Comparison of ENCODE assay signal across 16 cellular contexts in the genomic region with DNA sequence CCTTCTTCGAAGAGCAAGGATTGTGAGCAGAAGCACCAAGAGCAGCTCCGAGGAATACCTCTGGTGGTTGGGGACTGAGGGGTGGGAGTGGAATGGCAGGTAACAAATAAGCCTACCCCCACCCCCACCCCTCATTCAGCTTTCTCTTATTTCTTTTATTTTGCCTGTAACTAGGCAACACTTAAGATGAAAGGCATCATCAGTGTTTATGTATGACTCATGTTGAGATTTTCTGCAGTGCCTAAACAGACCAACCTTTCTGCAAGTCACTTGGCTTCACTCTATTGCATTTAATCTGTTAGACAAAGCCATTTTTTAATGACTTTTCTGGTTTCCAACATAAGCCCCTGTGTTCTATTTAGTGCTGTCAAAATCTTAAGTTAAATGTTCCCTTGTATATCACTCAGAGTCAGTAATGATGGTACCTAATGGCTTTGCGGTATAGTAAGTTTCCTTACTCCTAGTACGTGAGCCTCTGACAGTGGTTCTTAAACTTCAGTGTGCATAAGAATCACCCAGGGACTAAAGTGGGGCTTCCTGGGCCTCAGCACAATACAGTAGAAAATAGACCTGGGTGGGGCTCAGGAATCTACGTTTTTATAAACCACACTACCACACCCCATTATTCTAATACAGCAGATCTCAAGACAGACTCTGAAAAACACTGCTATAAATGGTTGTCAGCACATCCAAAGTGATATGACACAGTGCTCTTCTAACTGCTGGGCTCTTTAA. TPM values are rescaled to one million over a fixed set of nuclear protein-coding genes. Genes with fewer than 3 reads are reported as not detected.
DNase-seq lines count a peak whose midpoint lies in the region; ATAC-seq, FAIRE-seq and TF ChIP-seq lines count a peak whose summit lies in the region.
"Had no signal": no experiment of that assay in that cellular context is flagged by ENCODE, and none has a peak within 500 bp of the region (broad histone marks: within the 10 kb centered on the region; RNA-seq: fewer than 3 reads in every experiment).

No MANE protein-coding gene starts in this region.

- H3K9ac ChIP-seq in mesendoderm (ENCODE audit: low read length): no peak overlapping the region

- no peaks in the 10 kb centered on the region for H3K79me1 ChIP-seq in mesendoderm (ENCODE audit: low read length)

- H3K56ac ChIP-seq in mesendoderm (ENCODE audit: low read length): no peak overlapping the region

- no peak overlapping the region for H3K4ac ChIP-seq in mesendoderm (ENCODE audit: low read depth, low read length)

- ATAC-seq in GM18907 (IDR thresholded peaks at IDR 0.05; ENCODE audit: unreplicated experiment): no peak
- ATAC-seq: activated T-helper 17 cell treated with anti-CD3 and anti-CD28 coated beads, Interleukin-2, amount 50 U/mL, for 72 hours; K562; SK-N-SH treated with all-trans-retinoic acid at 6 μM for 48 hours had no signal

- DNase-seq in A172 (ENCODE audit: low spot score) (peak; percentile 23), choroid plexus epithelial cell (ENCODE audit: low read depth) (peak; percentile 82), mesendoderm (peak; percentile 67), GM12891 (ENCODE audit: insufficient read length, low spot score) (no peak), activated gamma-delta T cell (lab: John Stamatoyannopoulos, UW) (no peak), NCI-H510A treated with DMSO at 0.1 percent for 48 hours (lab: John Stamatoyannopoulos, UW) (no peak)
- DNase-seq: head of caudate nucleus; NCI-H2227 treated with DMSO at 0.1 percent for 48 hours; stimulated activated CD4-positive, alpha-beta T cell treated with anti-CD3 and anti-CD28 coated beads, Interleukin-15, amount 100 ng/mL, for 24 hours had no signal

- no peak overlapping the region for H4K5ac ChIP-seq in mesendoderm (ENCODE audit: low read length)

- CTCF ChIA-PET in HEK293 (lab: Yijun Ruan, JAX): interaction anchor here (0.5 kb wide), 1 partner anchor 283 kb away, joined by 3 read pairs; no protein-coding TSS in a partner anchor

- H3K36me3 ChIP-seq in HEK293 (ENCODE audit: control insufficient read depth in 2 of 2, insufficient read depth in 1 of 2, low read length in 2 of 2) (no peaks in the 10 kb centered on the region), mesendoderm (ENCODE audit: control insufficient read depth, insufficient read depth, low read length) (no peaks in the 10 kb centered on the region)

- TF ChIP-seq CTCF in HEK293 (tag by site-specific recombination; IDR thresholded peaks at IDR 0.05) (no peak), choroid plexus epithelial cell (conservative IDR thresholded peaks at IDR 0.05; ENCODE audit: low read depth, low read length) (no peak)

- no peaks in the 10 kb centered on the region for H3K4me1 ChIP-seq in HEK293 (ENCODE audit: control insufficient read depth, insufficient read depth, low read length)
- no peaks in the 10 kb centered on the region for H3K4me1 ChIP-seq in mesendoderm (ENCODE audit: control insufficient read depth, low read depth, low read length)

- POLR2A ChIA-PET in HEK293 (lab: Yijun Ruan, JAX): no interaction called here

- no peak for TF ChIP-seq POLR2A in GM12891 (IDR thresholded peaks at IDR 0.05; ENCODE audit: low read depth, low read length)

- no peak overlapping the region for H3K18ac ChIP-seq in mesendoderm (ENCODE audit: low read length)

- no peak overlapping the region for H2BK5ac ChIP-seq in mesendoderm (ENCODE audit: low read length)

- H4K8ac ChIP-seq in mesendoderm (ENCODE audit: low read depth, low read length): no peak overlapping the region

- no peak overlapping the region for H2BK15ac ChIP-seq in mesendoderm (replicated peaks; ENCODE audit: low read depth)

- H2AK5ac ChIP-seq in mesendoderm (ENCODE audit: low read length): no peak overlapping the region

- H3K79me2 ChIP-seq in mesendoderm (ENCODE audit: control insufficient read depth, insufficient read depth, low read length): no peaks in the 10 kb centered on the region

- H3K27ac ChIP-seq in HEK293 (ENCODE audit: extremely low read depth, low read depth, low read length) (no peak overlapping the region), mesendoderm (ENCODE audit: low read depth, low read length) (no peak overlapping the region)

- no peaks in the 10 kb centered on the region for H3K9me3 ChIP-seq in HEK293 (ENCODE audit: control insufficient read depth, insufficient read depth, low read depth, low read length)

- H3K27me3 ChIP-seq in mesendoderm (ENCODE audit: insufficient read depth, low read length, poor library complexity): no peaks in the 10 kb centered on the region

- FAIRE-seq in GM12891 (lab: Jason Lieb, UNC): no peak
- FAIRE-seq: H1, K562 had no signal

- H3K4me2 ChIP-seq in mesendoderm (ENCODE audit: low read length): no peak overlapping the region

- no peak overlapping the region for H2BK120ac ChIP-seq in mesendoderm (ENCODE audit: low read depth, low read length)

- H3K23ac ChIP-seq in mesendoderm (ENCODE audit: low read length): no peak overlapping the region

- no CpG with 5 or more reads among the region's 5 CpGs for WGBS in mesendoderm (ENCODE audit: extremely low coverage, insufficient coverage, low lambda C conversion rate)

- H3K4me3 ChIP-seq in HEK293 (ENCODE audit: low read depth, low read length) (no peak overlapping the region), choroid plexus epithelial cell (ENCODE audit: low read depth, low read length) (no peak overlapping the region), mesendoderm (ENCODE audit: low read length) (no peak overlapping the region)
- H3K4me3 ChIP-seq: K562 had no signal

TF ChIP-seq in HEK293, 187 proteins besides CTCF, POLR2A, EP300 and RAD21:
- TF ChIP-seq ZFP69B (tag by site-specific recombination; IDR thresholded peaks at IDR 0.05) (no peak), FEZF1 (tag by site-specific recombination; IDR thresholded peaks at IDR 0.05) (no peak), ZNF747 (tag by site-specific recombination; IDR thresholded peaks at IDR 0.05) (no peak), TCF7L2 (IDR thresholded peaks at IDR 0.05; ENCODE audit: borderline replicate concordance, low read depth, low read length) (0 out of 2 replicates have a peak, but pooled peaks have one; percentile 18), ELK4 (IDR thresholded peaks at IDR 0.05; ENCODE audit: borderline replicate concordance, low read depth, low read length) (no peak), ZIC2 (tag by site-specific recombination; IDR thresholded peaks at IDR 0.05) (no peak)
TF ChIP-seq in HEK293: peak in this region for 1.

TF ChIP-seq in GM12891, 5 proteins besides CTCF, POLR2A, EP300 and RAD21:
- TF ChIP-seq POU2F2 (IDR thresholded peaks at IDR 0.05; ENCODE audit: low read depth, low read length) (no peak), TAF1 (IDR thresholded peaks at IDR 0.05; ENCODE audit: low read depth, low read length) (no peak), PAX5 (IDR thresholded peaks at IDR 0.05; ENCODE audit: insufficient read depth, low read length, severe bottlenecking) (no peak), SPI1 (IDR thresholded peaks at IDR 0.05; ENCODE audit: low read depth, low read length) (no peak), POLR2AphosphoS5 (IDR thresholded peaks at IDR 0.05; ENCODE audit: low read depth, low read length) (no peak)
TF ChIP-seq in GM12891: peak in this region for 0.

RNA-seq across cellular contexts. Expression of gene CASQ2, which starts 20.0 kb away (rescaled TPM):
- not detected in 2 replicates for total RNA-seq in A172 (2014; rRNA removed; shearing (Covaris generic))
- polyA plus RNA-seq in mesendoderm (2013, experiment 1 of 2): not detected
- 0.01 TPM for polyA plus RNA-seq in mesendoderm (2013, experiment 2 of 2)
- polyA plus RNA-seq in GM12891 (2012; ENCODE audit: low read depth, missing spikeins): not detected
- total RNA-seq: activated T-helper 17 cell treated with anti-CD3 and anti-CD28 coated beads, Interleukin-2, amount 50 U/mL, for 72 hours; H1; K562; mononuclear cell had no signal
- polyA plus RNA-seq: H1, K562 had no signal

Comparison
In these comparisons a context has a peak if more than half of its experiments do, and no peak if none do; other contexts are left out.
1. DNase-seq: peak in A172 (single experiment), choroid plexus epithelial cell (single experiment) and mesendoderm (single experiment); none in GM12891 (single experiment), activated gamma-delta T cell (single experiment) and NCI-H510A treated with DMSO at 0.1 percent for 48 hours (single experiment).